Comparison of ENCODE assay signal across 8 cellular contexts in the genomic region with DNA sequence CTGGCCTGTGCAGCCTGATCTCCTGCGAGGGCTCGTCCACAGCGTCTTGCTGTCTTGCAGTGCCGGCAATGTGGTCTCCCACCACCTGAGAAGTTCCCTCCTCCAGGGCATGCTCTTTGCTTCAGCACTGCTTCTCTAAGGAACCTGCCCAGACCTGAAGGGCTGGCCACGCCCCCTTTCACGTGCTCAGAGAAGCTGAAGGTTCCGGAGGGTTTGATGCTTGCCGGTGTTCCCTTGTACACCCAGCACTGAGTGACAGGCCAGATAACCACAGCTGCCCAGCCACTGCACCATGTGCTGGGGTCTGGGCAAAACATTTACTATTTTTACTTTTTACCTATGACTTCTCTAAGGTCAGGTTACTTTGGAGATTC. TPM values are rescaled to one million over a fixed set of nuclear protein-coding genes. Genes with fewer than 3 reads are reported as not detected.
A peak's percentile ranks its signal among the peaks of the same experiment; 100 is the strongest.
DNase-seq lines count a peak whose midpoint lies in the region; ATAC-seq and TF ChIP-seq lines count a peak whose summit lies in the region.

No MANE protein-coding gene starts in this region.

- H3K27ac Mint-ChIP-seq in central memory CD8-positive, alpha-beta T cell (ENCODE audit: low read depth) = no peak overlapping the region
- H3K27ac Mint-ChIP-seq in nephron progenitor cell (no peak overlapping the region), type B pancreatic cell (peak overlapping the region; percentile 89)

- H3K4me3 Mint-ChIP-seq in central memory CD8-positive, alpha-beta T cell = peak overlapping the region; percentile 31
- H3K4me3 Mint-ChIP-seq in nephron progenitor cell (peak overlapping the region; percentile 69), type B pancreatic cell (peak overlapping the region; percentile 85)

- no peak for ATAC-seq in central memory CD8-positive, alpha-beta T cell (replicated peaks; ENCODE audit: extremely low read depth, poor library complexity, severe bottlenecking)
- ATAC-seq in HG02798 (IDR thresholded peaks at IDR 0.05; ENCODE audit: poor library complexity, unreplicated experiment) (no peak), GM21515 (IDR thresholded peaks at IDR 0.05; ENCODE audit: unreplicated experiment) (no peak), GM19455 (IDR thresholded peaks at IDR 0.05; ENCODE audit: unreplicated experiment) (no peak)

- peak; percentile 28 to 30 for DNase-seq in central memory CD8-positive, alpha-beta T cell (ENCODE audit: low spot score in 2 of 2)
- DNase-seq in nephron progenitor cell (peak; percentile 68), type B pancreatic cell (ENCODE audit: extremely low spot score, unreplicated experiment) (peak; percentile 77)

- H3K9ac ChIP-seq in HUES6 (ENCODE audit: low read length) = no peak overlapping the region

- H3K27ac ChIP-seq in HUES6 (ENCODE audit: low read depth, low read length) (no peak overlapping the region), VCaP (peak overlapping the region; percentile 90)

- H3K4me1 Mint-ChIP-seq in central memory CD8-positive, alpha-beta T cell = peaks cover 26% of the 10 kb centered on the region
- H3K4me1 Mint-ChIP-seq in nephron progenitor cell (peaks cover 41% of the 10 kb centered on the region), type B pancreatic cell (ENCODE audit: unreplicated experiment) (peaks cover 23% of the 10 kb centered on the region)

- H3K4me1 ChIP-seq in HUES6 (ENCODE audit: control insufficient read depth, insufficient read depth, low read length) = peaks cover 18% of the 10 kb centered on the region

- no peak for TF ChIP-seq CTCF in VCaP (conservative IDR thresholded peaks at IDR 0.05)
- no peak for TF ChIP-seq CTCF in nephron progenitor cell (IDR thresholded peaks at IDR 0.05)
- TF ChIP-seq CTCF in type B pancreatic cell (conservative IDR thresholded peaks at IDR 0.05) = no peak

- H3K27me3 Mint-ChIP-seq in central memory CD8-positive, alpha-beta T cell = no peaks in the 10 kb centered on the region
- H3K27me3 Mint-ChIP-seq in nephron progenitor cell (ENCODE audit: low read depth, poor library complexity) (peaks cover 9% of the 10 kb centered on the region), type B pancreatic cell (no peaks in the 10 kb centered on the region)

- H3K9me3 Mint-ChIP-seq in central memory CD8-positive, alpha-beta T cell = no peaks in the 10 kb centered on the region
- no peaks in the 10 kb centered on the region for H3K9me3 Mint-ChIP-seq in nephron progenitor cell
- no peaks in the 10 kb centered on the region for H3K9me3 Mint-ChIP-seq in type B pancreatic cell

- peaks cover 28% of the 10 kb centered on the region for H3K36me3 Mint-ChIP-seq in central memory CD8-positive, alpha-beta T cell (ENCODE audit: insufficient read depth)
- H3K36me3 Mint-ChIP-seq in nephron progenitor cell (ENCODE audit: low read depth) (peaks cover 24% of the 10 kb centered on the region), type B pancreatic cell (peaks cover 14% of the 10 kb centered on the region)

- no peaks in the 10 kb centered on the region for H3K27me3 ChIP-seq in HUES6 (ENCODE audit: control insufficient read depth, insufficient read depth, low read length)

- H3K36me3 ChIP-seq in HUES6 (ENCODE audit: control insufficient read depth, insufficient read depth, low read length) = peaks cover 23% of the 10 kb centered on the region

- 0 out of 2 replicates have a peak overlapping the region, but pooled peaks have one; percentile 22 for H3K4me3 ChIP-seq in HUES6 (ENCODE audit: low read depth, low read length)

- no peaks in the 10 kb centered on the region for H3K9me3 ChIP-seq in HUES6 (ENCODE audit: control insufficient read depth, insufficient read depth, low read depth, low read length)

RNA-seq across cellular contexts. Expression of a gene that starts 1.7 kb away (rescaled TPM):
- 36.0 and 52.6 TPM in 2 replicates for total RNA-seq in type B pancreatic cell (ENCODE audit: low replicate concordance)

RNA-seq across cellular contexts. Expression of a gene that starts 26.1 kb away (rescaled TPM):
- total RNA-seq in type B pancreatic cell (ENCODE audit: low replicate concordance) = 20.1 and 21.9 TPM in 2 replicates

RNA-seq across cellular contexts. Expression of a gene that starts 48.7 kb away (rescaled TPM):
- 54.7 and 58.4 TPM in 2 replicates for total RNA-seq in type B pancreatic cell (ENCODE audit: low replicate concordance)

Comparison
In these comparisons a context has a peak if more than half of its experiments do, and no peak if none do; other contexts are left out.
1. H3K4me3 Mint-ChIP-seq: peak in every context shown above with its lines; median percentile 85 in type B pancreatic cell; 69 in nephron progenitor cell; 31 in central memory CD8-positive, alpha-beta T cell.